Comparison of ENCODE assay signal across 22 cellular contexts in genomic region chr4:96102541-96103018, GRCh38.
DNase-seq lines count a peak whose midpoint lies in the region; ATAC-seq and TF ChIP-seq lines count a peak whose summit lies in the region.
"Had no signal": no experiment of that assay in that cellular context is flagged by ENCODE, and none has a peak within 500 bp of the region (broad histone marks: within the 10 kb centered on the region; RNA-seq: fewer than 3 reads in every experiment).

No MANE protein-coding gene starts in this region.

- no peak for TF ChIP-seq RAD21 in HCT116 (IDR thresholded peaks at IDR 0.05; ENCODE audit: low read depth)

- H3K4me3 ChIP-seq in HCT116 (replicated peaks in 1 of 2; ENCODE audit: low read depth in 1 of 2, low read length in 2 of 2), result no peak overlapping the region
- no peak overlapping the region for H3K4me3 ChIP-seq in adipocyte (ENCODE audit: low read length)
- H3K4me3 ChIP-seq in mesodermal cell (ENCODE audit: extremely low read depth, insufficient read depth, low read length, poor library complexity, severe bottlenecking), result no peak overlapping the region
- no peak overlapping the region for H3K4me3 ChIP-seq in stomach
- H3K4me3 ChIP-seq: tibial artery had no signal

- H3K27me3 ChIP-seq in HCT116 (ENCODE audit: insufficient read depth, low read length) (no peaks in the 10 kb centered on the region), adipocyte (replicated peaks; ENCODE audit: control insufficient read depth, insufficient read depth, low read length) (no peaks in the 10 kb centered on the region), stomach (no peaks in the 10 kb centered on the region)
- H3K27me3 ChIP-seq: tibial artery had no signal

- peaks cover 0 to 11% of the 10 kb centered on the region in 2 experiments; a peak in 1 of 4 replicates for H3K4me1 ChIP-seq in HCT116 (ENCODE audit: control insufficient read depth in 1 of 2, insufficient read depth in 2 of 2, low read length in 2 of 2)
- H3K4me1 ChIP-seq in adipocyte (ENCODE audit: control insufficient read depth, insufficient read depth, low read length), result no peaks in the 10 kb centered on the region
- peaks cover 8% of the 10 kb centered on the region for H3K4me1 ChIP-seq in mesodermal cell (ENCODE audit: control insufficient read depth, insufficient read depth, low read length, poor library complexity, severe bottlenecking)
- peaks cover 0 to 12% (median 2%) of the 10 kb centered on the region in 4 donors for H3K4me1 ChIP-seq in stomach
- H3K4me1 ChIP-seq: parathyroid adenoma, tibial artery had no signal

- ATAC-seq in HCT116, result no peak
- ATAC-seq: natural killer cell, T-cell had no signal

- DNase-seq in HCT116 (ENCODE audit: low read depth, low spot score) (no peak), adipocyte (ENCODE audit: low read depth) (peak; percentile 23), epithelial cell of prostate (ENCODE audit: low read depth, low spot score) (no peak), OCI-M2 (lab: John Stamatoyannopoulos, UW; ENCODE audit: unreplicated experiment) (no peak), putamen (ENCODE audit: low spot score) (no peak), stomach (no peak)
- no peak for DNase-seq in activated CD4-positive, alpha-beta T cell treated with anti-CD3 and anti-CD28 coated beads for 1 hour
- DNase-seq: activated CD4-positive, alpha-beta T cell treated with anti-CD3 and anti-CD28 coated beads, Interleukin-2, amount 10 ng/mL, durations not matched to agents 7 days and 5 days; activated CD8-positive, alpha-beta memory T cell treated with anti-CD3 and anti-CD28 coated beads, Interleukin-2, amount 50 U/mL, for 4 hours; DMS 273 treated with DMSO at 0.1 percent for 48 hours; GDM1; MV-4-11; natural killer cell; NCI-H187 treated with DMSO at 0.1 percent for 48 hours; NCI-H2227 treated with DMSO at 0.1 percent for 48 hours; NCI-H774; SIG-M5; stimulated activated naive CD4-positive, alpha-beta T cell; T-cell; tibial artery had no signal

- RAD21 ChIA-PET in HCT116 (lab: Charles Lee; ENCODE audit: low non-redundant PET in 1 of 2, low total read pairs in 2 of 2, uncharacterized antibody in 2 of 2, unreplicated experiment in 2 of 2), result no interaction called here

- H3K36me3 ChIP-seq in HCT116 (ENCODE audit: control insufficient read depth in 1 of 2, insufficient read depth in 2 of 2, low read length in 2 of 2) (no peaks in the 10 kb centered on the region), adipocyte (ENCODE audit: control insufficient read depth, insufficient read depth, low read length, severe bottlenecking) (no peaks in the 10 kb centered on the region), mesodermal cell (ENCODE audit: control insufficient read depth, insufficient read depth, low read length) (no peaks in the 10 kb centered on the region), stomach (no peaks in the 10 kb centered on the region)
- H3K36me3 ChIP-seq: tibial artery had no signal

- TF ChIP-seq CTCF in HCT116 (IDR thresholded peaks at IDR 0.05 in 2 of 3, conservative IDR thresholded peaks at IDR 0.05 in 1 of 3; ENCODE audit: borderline replicate concordance in 1 of 3, insufficient read depth in 1 of 3, low read depth in 2 of 3, low read length in 2 of 3) (no peak), stomach (IDR thresholded peaks at IDR 0.05) (no peak)

- WGBS in mesodermal cell (ENCODE audit: insufficient coverage in 2 of 2), 2 experiments, result 83% methylated on average over 1 of the region's 3 CpGs; no CpG with 5 or more reads in 1 of the 2 experiments
- WGBS in stomach, 5 donors, result 54 to 80% (median 69%) methylated on average over 3 of the region's 3 CpGs

- no peak for TF ChIP-seq EP300 in stomach (IDR thresholded peaks at IDR 0.05)

- H3K9me2 ChIP-seq in HCT116 (ENCODE audit: insufficient read depth), result no peaks in the 10 kb centered on the region

- TF ChIP-seq POLR2A in HCT116 (IDR thresholded peaks at IDR 0.05; ENCODE audit: borderline replicate concordance, extremely low read depth, insufficient read depth, insufficient read length), result no peak
- no peak for TF ChIP-seq POLR2A in stomach (IDR thresholded peaks at IDR 0.05)

- BruUV-seq in HCT116 (replicated peaks; lab: Mats Ljungman, UMichigan), result no TSS peak

- no peak overlapping the region for H3K9ac ChIP-seq in HCT116 (ENCODE audit: low read length)
- H3K9ac ChIP-seq in adipocyte (ENCODE audit: low read length), result no peak overlapping the region
- H3K9ac ChIP-seq: parathyroid adenoma had no signal

- H2AFZ ChIP-seq in HCT116 (ENCODE audit: low read depth, low read length, poor library complexity, severe bottlenecking), result peak overlapping the region; percentile 44
- H2AFZ ChIP-seq: parathyroid adenoma had no signal

- peak overlapping the region; percentile 33; the same call in 1 of the 2 replicates for H3K4me2 ChIP-seq in HCT116 (ENCODE audit: low read length)

- intact Hi-C loops in HCT116 (cut with micrococcal nuclease), result no loop called here
- intact Hi-C loops in stomach (cut with DNase I; ENCODE audit: low total_unique reads), result no loop called here

- no peak overlapping the region for H3K27ac ChIP-seq in HCT116 (ENCODE audit: low read depth, low read length)
- peak overlapping the region; percentile 55 for H3K27ac ChIP-seq in epithelial cell of prostate
- H3K27ac ChIP-seq in mesodermal cell (ENCODE audit: low read depth, low read length, severe bottlenecking), result peak overlapping the region; percentile 67
- H3K27ac ChIP-seq in stomach, result no peak overlapping the region
- H3K27ac ChIP-seq: parathyroid adenoma, tibial artery had no signal

- no peaks in the 10 kb centered on the region for H4K20me1 ChIP-seq in HCT116 (ENCODE audit: insufficient read depth)

- CTCF ChIA-PET in HCT116 (lab: Charles Lee), result no interaction called here

- H3K9me3 ChIP-seq in HCT116 (ENCODE audit: control insufficient read depth in 1 of 2, insufficient read depth in 1 of 2, low read depth in 1 of 2, low read length in 2 of 2), result no peaks in the 10 kb centered on the region
- no peaks in the 10 kb centered on the region for H3K9me3 ChIP-seq in adipocyte (ENCODE audit: control insufficient read depth, low read length)
- H3K9me3 ChIP-seq in mesodermal cell (ENCODE audit: control insufficient read depth, low read length), result no peaks in the 10 kb centered on the region
- no peaks in the 10 kb centered on the region for H3K9me3 ChIP-seq in stomach
- H3K9me3 ChIP-seq: tibial artery had no signal

- POLR2A ChIA-PET in HCT116 (lab: Charles Lee), result no interaction called here

- H3K79me2 ChIP-seq in HCT116 (ENCODE audit: insufficient read depth, low read length), result no peaks in the 10 kb centered on the region
- H3K79me2 ChIP-seq: parathyroid adenoma had no signal

TF ChIP-seq in HCT116, 20 proteins besides CTCF, POLR2A, EP300 and RAD21:
- TF ChIP-seq MAX (IDR thresholded peaks at IDR 0.05), result no peak
- no peak for TF ChIP-seq YY1 (IDR thresholded peaks at IDR 0.05; ENCODE audit: extremely low read depth, insufficient replicate concordance, low read depth, low read length)
- TF ChIP-seq FOSL1 (IDR thresholded peaks at IDR 0.05; ENCODE audit: low read depth), result no peak
- TF ChIP-seq CEBPB (IDR thresholded peaks at IDR 0.05; ENCODE audit: low read depth), result no peak
- no peak for TF ChIP-seq SIN3A (IDR thresholded peaks at IDR 0.05; ENCODE audit: low read depth)
- no peak for TF ChIP-seq ZNF274 (IDR thresholded peaks at IDR 0.05; ENCODE audit: low read depth, low read length)

Comparison
In these comparisons a context has a peak if more than half of its experiments do, and no peak if none do; other contexts are left out.
1. H3K27ac ChIP-seq: peak in epithelial cell of prostate (single experiment) and mesodermal cell (single experiment); none in HCT116 (single experiment) and stomach (0 of 5).